ENCODE assay signal across 9 cellular contexts in genomic region chr10:102408081-102408727, GRCh38. TPM values are rescaled to one million over a fixed set of nuclear protein-coding genes. Genes with fewer than 3 reads are reported as not detected.
DNase-seq lines count a peak whose midpoint lies in the region; ATAC-seq and TF ChIP-seq lines count a peak whose summit lies in the region.
"Had no signal": no experiment of that assay in that cellular context is flagged by ENCODE, and none has a peak within 500 bp of the region (broad histone marks: within the 10 kb centered on the region; RNA-seq: fewer than 3 reads in every experiment).

No MANE protein-coding gene starts in this region.

- TF ChIP-seq EP300 in sigmoid colon (IDR thresholded peaks at IDR 0.05): peak; percentile 99 to 100 (median 100)

- no peak overlapping the region for H2AFZ ChIP-seq in H9 (ENCODE audit: low read length)

- no peak overlapping the region for H2AK5ac ChIP-seq in H9 (ENCODE audit: insufficient read length, low read length)

- no peak overlapping the region for H2BK15ac ChIP-seq in H9 (ENCODE audit: low read depth, low read length)

- peaks cover 5 to 15% (median 8%) of the 10 kb centered on the region in 4 donors for H3K36me3 ChIP-seq in sigmoid colon

- H3K27ac ChIP-seq in H9 (ENCODE audit: insufficient read length, low read depth, low read length): no peak overlapping the region
- H3K27ac ChIP-seq in VCaP: peak overlapping the region; percentile 66; the same call in 1 of the 2 replicates
- peak overlapping the region; percentile 84 to 99 (median 98) for H3K27ac ChIP-seq in sigmoid colon

- ATAC-seq in GM21360 (IDR thresholded peaks at IDR 0.05; ENCODE audit: unreplicated experiment) (no peak), GM18520 (IDR thresholded peaks at IDR 0.05; ENCODE audit: unreplicated experiment) (no peak)

- no peak overlapping the region for H2BK20ac ChIP-seq in H9 (ENCODE audit: low read depth, low read length, poor library complexity, severe bottlenecking)

- no peak for DNase-seq in H9
- no peak for DNase-seq in fibroblast of the aortic adventitia (ENCODE audit: low read depth)
- DNase-seq in sigmoid colon: peak; percentile 98
- no peak for DNase-seq in GM19240 (ENCODE audit: insufficient read length, low spot score)
- no peak for DNase-seq in EL
- DNase-seq: NCI-H1417 treated with DMSO at 0.1 percent for 48 hours had no signal

- peaks cover 27% of the 10 kb centered on the region; the same call in 1 of the 2 replicates for H3K27me3 ChIP-seq in H9 (ENCODE audit: insufficient read depth, low read length)
- H3K27me3 ChIP-seq in sigmoid colon: peaks cover 0 to 22% (median 10%) of the 10 kb centered on the region in 3 donors

- peak overlapping the region; percentile 45 to 72 for H3K4me3 Mint-ChIP-seq in H9

- H2BK120ac ChIP-seq in H9 (ENCODE audit: low read depth, low read length, poor library complexity, severe bottlenecking): no peak overlapping the region

- no peak overlapping the region for H3K23ac ChIP-seq in H9 (ENCODE audit: insufficient read length, low read depth, low read length)

- no peak overlapping the region for H3K14ac ChIP-seq in H9 (ENCODE audit: insufficient read depth, low read length)

- peak; percentile 77 to 79 for TF ChIP-seq POLR2A in sigmoid colon (IDR thresholded peaks at IDR 0.05)

- H3K18ac ChIP-seq in H9 (ENCODE audit: insufficient read length, low read depth, low read length): no peak overlapping the region

- H2BK12ac ChIP-seq in H9 (ENCODE audit: insufficient read length, low read depth, low read length): no peak overlapping the region

- H3T11ph ChIP-seq in H9 (ENCODE audit: low read length): no peak overlapping the region

- intact Hi-C loops in sigmoid colon (cut with DNase I): no loop called here

- H2BK5ac ChIP-seq in H9 (ENCODE audit: insufficient read length, low read length): no peak overlapping the region

- no CpG with 5 or more reads among the region's 15 CpGs for WGBS in H9 (ENCODE audit: extremely low coverage, insufficient read length, low lambda C conversion rate)
- 47 to 62% methylated on average over 15 of the region's 15 CpGs for WGBS in sigmoid colon, 2 donors

- no peak overlapping the region for H3K27ac Mint-ChIP-seq in H9

- no peak overlapping the region for H4K8ac ChIP-seq in H9 (replicated peaks; ENCODE audit: insufficient read length, low read depth, low read length)

- H3K4me3 ChIP-seq in fibroblast of the aortic adventitia (ENCODE audit: low read depth, low read length) (peak overlapping the region; percentile 47), sigmoid colon (peak overlapping the region; percentile 70 to 80 (median 78))

- H3K79me1 ChIP-seq in H9 (ENCODE audit: insufficient read depth, low read depth, low read length, poor library complexity, severe bottlenecking): no peaks in the 10 kb centered on the region

- H3K9me3 ChIP-seq in H9 (ENCODE audit: control insufficient read depth, low read depth, low read length) (no peaks in the 10 kb centered on the region), sigmoid colon (no peaks in the 10 kb centered on the region)

- peaks cover 23 to 32% of the 10 kb centered on the region in 2 experiments for H3K4me1 Mint-ChIP-seq in H9

- H3K9ac ChIP-seq in H9 (ENCODE audit: extremely low read depth, insufficient read length, low read length): no peak overlapping the region

- H3K4ac ChIP-seq in H9 (ENCODE audit: low read depth, low read length): no peak overlapping the region

- no peaks in the 10 kb centered on the region for H3K79me2 ChIP-seq in H9 (ENCODE audit: insufficient read depth, low read length)

- peak overlapping the region; percentile 22 for H3K4me2 ChIP-seq in H9 (ENCODE audit: insufficient read depth, insufficient read length, low read length)

- H4K20me1 ChIP-seq in H9 (ENCODE audit: control insufficient read depth, insufficient read depth, insufficient read length): peaks cover 2% of the 10 kb centered on the region

- H3K56ac ChIP-seq in H9 (ENCODE audit: insufficient read length, low read depth, low read length): no peak overlapping the region

- H3K9me3 Mint-ChIP-seq in H9: peaks cover 0 to 4% of the 10 kb centered on the region in 2 experiments; a peak in 1 of 5 replicates

- peaks cover 3% of the 10 kb centered on the region for H3K23me2 ChIP-seq in H9 (ENCODE audit: insufficient read length, low read depth, low read length, poor library complexity, severe bottlenecking)

- H3K27me3 Mint-ChIP-seq in H9 (ENCODE audit: low read depth): peaks cover 81% of the 10 kb centered on the region

- no peak overlapping the region for H4K91ac ChIP-seq in H9 (ENCODE audit: insufficient read length, low read depth, low read length)

- no peak overlapping the region for H4K5ac ChIP-seq in H9 (ENCODE audit: insufficient read length, low read depth, low read length)

- TF ChIP-seq CTCF in H9 (conservative IDR thresholded peaks at IDR 0.05) (no peak), VCaP (conservative IDR thresholded peaks at IDR 0.05) (no peak), fibroblast of the aortic adventitia (IDR thresholded peaks at IDR 0.05; ENCODE audit: insufficient read depth, low read length) (no peak), sigmoid colon (IDR thresholded peaks at IDR 0.05) (no peak)

- peaks cover 0 to 2% (median 2%) of the 10 kb centered on the region in 3 experiments; a peak in 2 of 7 replicates for H3K36me3 Mint-ChIP-seq in H9 (ENCODE audit: insufficient read depth in 1 of 3, low read depth in 3 of 3)

- H3K4me1 ChIP-seq in H9 (ENCODE audit: insufficient read depth, low read length): peaks cover 3% of the 10 kb centered on the region; the same call in 1 of the 2 replicates
- peaks cover 0 to 61% (median 58%) of the 10 kb centered on the region in 4 donors for H3K4me1 ChIP-seq in sigmoid colon

RNA-seq across cellular contexts. Expression of gene PSD, which starts 10.4 kb away (rescaled TPM):
- total RNA-seq in H9 (2021) (3.4 and 3.6 TPM in 2 replicates), fibroblast of the aortic adventitia (ENCODE audit: low replicate concordance) (0.18 and 1.3 TPM in 2 replicates), sigmoid colon (100 to 1,000 TPM; 343 to 449 (median 417) TPM)
- 10 to 100 TPM in 1 of 3 donors, 1 to 10 TPM in 1, under 1 TPM in 1; 0.69 to 23.3 (median 6.0) TPM for polyA plus RNA-seq in sigmoid colon

RNA-seq across cellular contexts. Expression of gene FBXL15, which starts 12.4 kb away (rescaled TPM):
- total RNA-seq in H9 (2021) (8.4 and 9.1 TPM in 2 replicates), fibroblast of the aortic adventitia (ENCODE audit: low replicate concordance) (5.2 and 39.6 TPM in 2 replicates), sigmoid colon (10 to 100 TPM; 19.7 to 51.3 (median 34.2) TPM)
- 10 to 100 TPM; 19.0 to 36.7 (median 21.0) TPM for polyA plus RNA-seq in sigmoid colon

RNA-seq across cellular contexts. Expression of gene NFKB2, which starts 12.7 kb away (rescaled TPM):
- total RNA-seq in H9 (2021): 21.0 and 23.7 TPM in 2 replicates
- 9.0 and 16.2 TPM in 2 replicates for total RNA-seq in fibroblast of the aortic adventitia (ENCODE audit: low replicate concordance)
- 10 to 100 TPM; 29.6 to 41.1 (median 36.0) TPM for total RNA-seq in sigmoid colon
- 10 to 100 TPM in 2 of 3 donors, 1 to 10 TPM in 1; 5.4 to 41.5 (median 11.1) TPM for polyA plus RNA-seq in sigmoid colon

RNA-seq across cellular contexts. Expression of gene CUEDC2, which starts 24.2 kb away (rescaled TPM):
- total RNA-seq in H9 (2021): 41.2 and 43.0 TPM in 2 replicates
- 40.9 and 61.4 TPM in 2 replicates for total RNA-seq in fibroblast of the aortic adventitia (ENCODE audit: low replicate concordance)
- 10 to 100 TPM; 65.2 to 93.5 (median 82.4) TPM for total RNA-seq in sigmoid colon
- 10 to 100 TPM; 30.0 to 47.7 (median 33.3) TPM for polyA plus RNA-seq in sigmoid colon

RNA-seq across cellular contexts. Expression of gene C10orf95, which starts 43.1 kb away (rescaled TPM):
- total RNA-seq in H9 (2021) (not detected in 2 replicates), fibroblast of the aortic adventitia (ENCODE audit: low replicate concordance) (not detected in 2 replicates), sigmoid colon (under 1 TPM in 1 of 4 donors, not detected in 3; 0.36 TPM)
- 1 to 10 TPM in 2 of 3 donors, under 1 TPM in 1; 0.92 to 2.4 (median 1.1) TPM for polyA plus RNA-seq in sigmoid colon

Comparison
In these comparisons a context has a peak if more than half of its experiments do, and no peak if none do; other contexts are left out.
1. RNA of gene PSD, which starts 10.4 kb away (total RNA-seq): 343 to 449 TPM in sigmoid colon; 3.4 to 3.6 TPM in H9 and 0.18 to 1.3 TPM in fibroblast of the aortic adventitia; every median in the first group is over 10 times any median in the second.